ENCODE assay signal across 8 cellular contexts in genomic region chr2:15940661-15941482, GRCh38. TPM values are rescaled to one million over a fixed set of nuclear protein-coding genes. Genes with fewer than 3 reads are reported as not detected.
DNase-seq lines count a peak whose midpoint lies in the region; ATAC-seq and TF ChIP-seq lines count a peak whose summit lies in the region.

No MANE protein-coding gene starts in this region.

- no peak for ATAC-seq in HG02763 (IDR thresholded peaks at IDR 0.05; ENCODE audit: unreplicated experiment)
- ATAC-seq in GM18858 (IDR thresholded peaks at IDR 0.05; ENCODE audit: unreplicated experiment): no peak
- ATAC-seq in GM19463 (IDR thresholded peaks at IDR 0.05; ENCODE audit: unreplicated experiment): no peak

- H3K27ac ChIP-seq in BLaER1 (no peak overlapping the region), duodenal mucosa (ENCODE audit: low read depth, low read length) (no peak overlapping the region), mucosa of rectum (ENCODE audit: low read depth in 2 of 2, low read length in 2 of 2) (no peak overlapping the region), vagina (no peak overlapping the region)

- H3K27me3 Mint-ChIP-seq in IgD-negative memory B cell: peaks cover 66% of the 10 kb centered on the region

- peak overlapping the region; percentile 100 for H3K4me2 ChIP-seq in BLaER1

- peaks cover 31% of the 10 kb centered on the region for H4K20me1 ChIP-seq in BLaER1

- peak overlapping the region in 3 of 4 donors; percentile 52 to 86 (median 86) for H3K4me3 Mint-ChIP-seq in IgD-negative memory B cell

- H3K9ac ChIP-seq in BLaER1 (peak overlapping the region; percentile 70; the same call in 1 of the 2 replicates), duodenal mucosa (ENCODE audit: low read depth in 1 of 2, low read length in 2 of 2) (peak overlapping the region; percentile 41 to 60), mucosa of rectum (ENCODE audit: low read depth in 1 of 2, low read length in 2 of 2) (no peak overlapping the region)

- H3K27me3 ChIP-seq in BLaER1 (peaks cover 33% of the 10 kb centered on the region), duodenal mucosa (ENCODE audit: control insufficient read depth in 1 of 2, insufficient read depth in 2 of 2, low read length in 2 of 2) (peaks cover 0 to 13% of the 10 kb centered on the region in 2 donors), mucosa of rectum (ENCODE audit: control insufficient read depth in 2 of 2, insufficient read depth in 2 of 2, low read length in 2 of 2) (peaks cover 16 to 17% of the 10 kb centered on the region in 2 donors), vagina (no peaks in the 10 kb centered on the region)

- intact Hi-C loops in vagina (cut with DNase I): no loop called here

- no peak overlapping the region for H3K27ac Mint-ChIP-seq in IgD-negative memory B cell

- H3K9me3 Mint-ChIP-seq in IgD-negative memory B cell: no peaks in the 10 kb centered on the region

- H3K9me3 ChIP-seq in BLaER1: no peaks in the 10 kb centered on the region
- H3K9me3 ChIP-seq in duodenal mucosa (ENCODE audit: control insufficient read depth in 1 of 2, low read length in 2 of 2): no peaks in the 10 kb centered on the region
- H3K9me3 ChIP-seq in mucosa of rectum (ENCODE audit: control insufficient read depth in 2 of 2, low read length in 2 of 2): no peaks in the 10 kb centered on the region
- no peaks in the 10 kb centered on the region for H3K9me3 ChIP-seq in vagina

- peak overlapping the region; percentile 71 for H3K4me3 ChIP-seq in BLaER1
- peak overlapping the region; percentile 63 to 74 for H3K4me3 ChIP-seq in duodenal mucosa (ENCODE audit: low read depth in 1 of 2, low read length in 2 of 2)
- H3K4me3 ChIP-seq in mucosa of rectum (ENCODE audit: low read length in 2 of 2): peak overlapping the region; percentile 61 to 72
- peak overlapping the region; percentile 48 to 61 for H3K4me3 ChIP-seq in vagina

- no peak for TF ChIP-seq CTCF in vagina (IDR thresholded peaks at IDR 0.05)

- no peaks in the 10 kb centered on the region for H3K36me3 Mint-ChIP-seq in IgD-negative memory B cell

- H3K4me1 Mint-ChIP-seq in IgD-negative memory B cell: peaks cover 0 to 8% (median 3%) of the 10 kb centered on the region in 3 donors

- TF ChIP-seq POLR2A in vagina (IDR thresholded peaks at IDR 0.05): no peak

- H3K4me1 ChIP-seq in BLaER1: peaks cover 44% of the 10 kb centered on the region
- peaks cover 17 to 27% of the 10 kb centered on the region in 2 donors for H3K4me1 ChIP-seq in duodenal mucosa (ENCODE audit: control insufficient read depth in 1 of 2, insufficient read depth in 2 of 2, low read length in 2 of 2)
- peaks cover 16 to 25% of the 10 kb centered on the region in 2 donors for H3K4me1 ChIP-seq in mucosa of rectum (ENCODE audit: control insufficient read depth in 2 of 2, insufficient read depth in 2 of 2, low read length in 2 of 2)
- H3K4me1 ChIP-seq in vagina: peaks cover 47% of the 10 kb centered on the region

- DNase-seq in vagina (ENCODE audit: extremely low spot score in 2 of 2): no peak

- H3K36me3 ChIP-seq in BLaER1 (0 out of 2 replicates have a peak, but pooled peaks cover 6% of the 10 kb centered on the region), duodenal mucosa (ENCODE audit: control insufficient read depth in 1 of 2, insufficient read depth in 2 of 2, low read length in 2 of 2) (peaks cover 0 to 6% of the 10 kb centered on the region in 2 donors), mucosa of rectum (ENCODE audit: control insufficient read depth in 2 of 2, insufficient read depth in 2 of 2, low read length in 2 of 2) (no peaks in the 10 kb centered on the region), vagina (no peaks in the 10 kb centered on the region)

RNA-seq across cellular contexts. Expression of gene MYCN, which starts 0.5 kb away (rescaled TPM):
- polyA plus RNA-seq in IgD-negative memory B cell: not detected
- 2.0 TPM for total RNA-seq in vagina

Comparison
In these comparisons a context has a peak if more than half of its experiments do, and no peak if none do; other contexts are left out.
1. H3K9ac ChIP-seq: peak in BLaER1 (single experiment) and duodenal mucosa (2 of 2); none in mucosa of rectum (0 of 2).
2. Peak in every context shown above with its lines, with median percentiles within 50 percentile points of each other: H3K4me3 ChIP-seq.